In the genomic region with DNA sequence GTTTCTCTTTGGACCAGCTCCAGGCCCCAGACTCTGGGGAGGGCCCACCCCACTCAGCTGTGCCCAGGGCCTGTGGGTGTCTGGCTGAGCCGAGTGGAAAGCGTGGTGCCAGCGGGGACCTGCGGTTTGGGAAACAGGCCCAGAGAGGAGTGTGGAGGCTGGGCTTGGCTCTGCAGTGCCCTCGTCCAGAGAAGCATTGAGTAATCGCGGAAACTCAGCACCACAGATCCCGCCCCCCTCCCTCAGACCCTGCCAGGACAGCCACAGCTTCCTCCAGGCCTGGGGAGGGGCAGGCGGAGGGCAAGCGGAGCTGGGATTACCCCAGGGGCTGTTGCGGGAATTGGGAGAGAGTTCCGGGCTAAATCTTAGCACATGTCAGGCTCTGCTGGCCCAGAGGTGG, we compare ENCODE assay signal across 8 cellular contexts. TPM values are rescaled to one million over a fixed set of nuclear protein-coding genes. Genes with fewer than 3 reads are reported as not detected.
DNase-seq lines count a peak whose midpoint lies in the region; ATAC-seq and TF ChIP-seq lines count a peak whose summit lies in the region.

No MANE protein-coding gene starts in this region.

- H3K27me3 ChIP-seq in iPS-15b (ENCODE audit: control insufficient read depth, insufficient read depth, low read length) = no peaks in the 10 kb centered on the region

- peaks cover 13% of the 10 kb centered on the region for H3K4me1 Mint-ChIP-seq in activated naive CD8-positive, alpha-beta T cell treated with anti-CD3 and anti-CD28 coated beads, Interleukin-2, amount 50 U/mL, for 24 hours
- peaks cover 5% of the 10 kb centered on the region for H3K4me1 Mint-ChIP-seq in activated naive CD8-positive, alpha-beta T cell treated with anti-CD3 and anti-CD28 coated beads for 36 hours
- H3K4me1 Mint-ChIP-seq in stimulated activated effector memory CD8-positive, alpha-beta T cell treated with anti-CD3 and anti-CD28 coated beads, Interleukin-12 subunit alpha, Interleukin-12 subunit beta, amount 100 ng/mL, for 72 hours = peaks cover 6% of the 10 kb centered on the region

- peak overlapping the region; percentile 24 for H3K9ac ChIP-seq in iPS-15b (ENCODE audit: low read depth, low read length)

- no peaks in the 10 kb centered on the region for H3K27me3 Mint-ChIP-seq in activated naive CD8-positive, alpha-beta T cell treated with anti-CD3 and anti-CD28 coated beads, Interleukin-2, amount 50 U/mL, for 24 hours
- H3K27me3 Mint-ChIP-seq in activated naive CD8-positive, alpha-beta T cell treated with anti-CD3 and anti-CD28 coated beads for 36 hours = no peaks in the 10 kb centered on the region

- H3K36me3 ChIP-seq in iPS-15b (ENCODE audit: control insufficient read depth, insufficient read depth, low read length) = peaks cover 5% of the 10 kb centered on the region

- no peaks in the 10 kb centered on the region for H3K9me3 Mint-ChIP-seq in activated naive CD8-positive, alpha-beta T cell treated with anti-CD3 and anti-CD28 coated beads, Interleukin-2, amount 50 U/mL, for 24 hours
- no peaks in the 10 kb centered on the region for H3K9me3 Mint-ChIP-seq in activated naive CD8-positive, alpha-beta T cell treated with anti-CD3 and anti-CD28 coated beads for 36 hours
- H3K9me3 Mint-ChIP-seq in stimulated activated effector memory CD8-positive, alpha-beta T cell treated with anti-CD3 and anti-CD28 coated beads, Interleukin-12 subunit alpha, Interleukin-12 subunit beta, amount 100 ng/mL, for 72 hours = no peaks in the 10 kb centered on the region

- no peaks in the 10 kb centered on the region for H3K36me3 Mint-ChIP-seq in activated naive CD8-positive, alpha-beta T cell treated with anti-CD3 and anti-CD28 coated beads, Interleukin-2, amount 50 U/mL, for 24 hours (ENCODE audit: low read depth)
- H3K36me3 Mint-ChIP-seq in activated naive CD8-positive, alpha-beta T cell treated with anti-CD3 and anti-CD28 coated beads for 36 hours = no peaks in the 10 kb centered on the region
- no peaks in the 10 kb centered on the region for H3K36me3 Mint-ChIP-seq in stimulated activated effector memory CD8-positive, alpha-beta T cell treated with anti-CD3 and anti-CD28 coated beads, Interleukin-12 subunit alpha, Interleukin-12 subunit beta, amount 100 ng/mL, for 72 hours

- in situ Hi-C loops in astrocyte of the spinal cord (cut with HindIII; ENCODE audit: low sequenced_read_pairs) = no loop called here

- no peak for DNase-seq in activated naive CD8-positive, alpha-beta T cell treated with anti-CD3 and anti-CD28 coated beads, Interleukin-2, amount 50 U/mL, for 24 hours
- no peak for DNase-seq in activated naive CD8-positive, alpha-beta T cell treated with anti-CD3 and anti-CD28 coated beads for 36 hours
- DNase-seq in astrocyte of the spinal cord (ENCODE audit: low read depth, low spot score) (peak; percentile 87), cerebellar nuclear complex (lab: John Stamatoyannopoulos, UW) (no peak)
- no peak for DNase-seq in stimulated activated effector memory CD8-positive, alpha-beta T cell treated with anti-CD3 and anti-CD28 coated beads, Interleukin-12 subunit alpha, Interleukin-12 subunit beta, amount 100 ng/mL, for 72 hours (ENCODE audit: low spot score in 2 of 2)

- no peak for TF ChIP-seq CTCF in astrocyte of the spinal cord (IDR thresholded peaks at IDR 0.05; ENCODE audit: low read depth, low read length)

- peak overlapping the region; percentile 52 for H3K27ac Mint-ChIP-seq in activated naive CD8-positive, alpha-beta T cell treated with anti-CD3 and anti-CD28 coated beads, Interleukin-2, amount 50 U/mL, for 24 hours
- H3K27ac Mint-ChIP-seq in activated naive CD8-positive, alpha-beta T cell treated with anti-CD3 and anti-CD28 coated beads for 36 hours = no peak overlapping the region
- H3K27ac Mint-ChIP-seq in stimulated activated effector memory CD8-positive, alpha-beta T cell treated with anti-CD3 and anti-CD28 coated beads, Interleukin-12 subunit alpha, Interleukin-12 subunit beta, amount 100 ng/mL, for 72 hours = peak overlapping the region; percentile 81

- H3K4me3 Mint-ChIP-seq in activated naive CD8-positive, alpha-beta T cell treated with anti-CD3 and anti-CD28 coated beads, Interleukin-2, amount 50 U/mL, for 24 hours = no peak overlapping the region
- H3K4me3 Mint-ChIP-seq in activated naive CD8-positive, alpha-beta T cell treated with anti-CD3 and anti-CD28 coated beads for 36 hours = no peak overlapping the region
- no peak overlapping the region for H3K4me3 Mint-ChIP-seq in stimulated activated effector memory CD8-positive, alpha-beta T cell treated with anti-CD3 and anti-CD28 coated beads, Interleukin-12 subunit alpha, Interleukin-12 subunit beta, amount 100 ng/mL, for 72 hours

- peak; percentile 50 for ATAC-seq in activated naive CD8-positive, alpha-beta T cell treated with anti-CD3 and anti-CD28 coated beads, Interleukin-2, amount 50 U/mL, for 24 hours
- no peak for ATAC-seq in stimulated activated effector memory CD8-positive, alpha-beta T cell treated with anti-CD3 and anti-CD28 coated beads, Interleukin-12 subunit alpha, Interleukin-12 subunit beta, amount 100 ng/mL, for 72 hours
- no peak for ATAC-seq in GM21529 (IDR thresholded peaks at IDR 0.05; ENCODE audit: unreplicated experiment)
- no peak for ATAC-seq in HG03196 (IDR thresholded peaks at IDR 0.05; ENCODE audit: unreplicated experiment)

- H3K4me3 ChIP-seq in astrocyte of the spinal cord (ENCODE audit: low read depth, low read length) = no peak overlapping the region
- no peak overlapping the region for H3K4me3 ChIP-seq in iPS-15b (ENCODE audit: low read depth, low read length)

- no peaks in the 10 kb centered on the region for H3K9me3 ChIP-seq in iPS-15b (ENCODE audit: control insufficient read depth, insufficient read depth, low read length)

- H3K4me1 ChIP-seq in iPS-15b (ENCODE audit: control insufficient read depth, insufficient read depth, low read length) = no peaks in the 10 kb centered on the region

RNA-seq across cellular contexts. Expression of a gene that starts 14.6 kb away (rescaled TPM):
- total RNA-seq in activated naive CD8-positive, alpha-beta T cell treated with anti-CD3 and anti-CD28 coated beads for 36 hours = 10 to 100 TPM; 54.9 to 58.4 TPM

RNA-seq across cellular contexts. Expression of a gene that starts 51.4 kb away (rescaled TPM):
- 1 to 10 TPM; 3.7 to 4.6 TPM for total RNA-seq in activated naive CD8-positive, alpha-beta T cell treated with anti-CD3 and anti-CD28 coated beads for 36 hours
